ENCODE assay signal across 1 cellular context in genomic region chr18:6728809-6729246, GRCh38.
TF ChIP-seq lines count a peak whose summit lies in the region.

No MANE protein-coding gene starts in this region.

TF ChIP-seq in HepG2, 621 proteins besides CTCF, POLR2A, EP300 and RAD21 (continued from another document):
- TF ChIP-seq CEBPZ (IDR thresholded peaks at IDR 0.05; ENCODE audit: low read length) (no peak), PAWR (CRISPR knock-in tag; IDR thresholded peaks at IDR 0.05; ENCODE audit: borderline replicate concordance) (no peak), ZBTB10 (CRISPR knock-in tag; IDR thresholded peaks at IDR 0.05; ENCODE audit: borderline replicate concordance) (no peak), ZNF460 (CRISPR knock-in tag; IDR thresholded peaks at IDR 0.05; ENCODE audit: borderline replicate concordance) (no peak)
